1 cellular context compared by ENCODE assay signal in genomic region chr2:114006460-114006859, GRCh38.
TF ChIP-seq lines count a peak whose summit lies in the region.

No MANE protein-coding gene starts in this region.

TF ChIP-seq in HepG2, 621 proteins besides CTCF, POLR2A, EP300 and RAD21 (continued from another document and continues in another):
- TF ChIP-seq SMYD3 (CRISPR knock-in tag; IDR thresholded peaks at IDR 0.05) (no peak), GTF3A (CRISPR knock-in tag; conservative IDR thresholded peaks at IDR 0.05) (no peak), SALL2 (CRISPR knock-in tag; IDR thresholded peaks at IDR 0.05) (no peak), MEIS2 (CRISPR knock-in tag; IDR thresholded peaks at IDR 0.05) (peak; percentile 100), THAP11 (CRISPR knock-in tag; IDR thresholded peaks at IDR 0.05) (peak; percentile 47), ZNF138 (CRISPR knock-in tag; IDR thresholded peaks at IDR 0.05; ENCODE audit: low read depth) (no peak), GFI1 (CRISPR knock-in tag; IDR thresholded peaks at IDR 0.05; ENCODE audit: borderline replicate concordance) (no peak), JARID2 (CRISPR knock-in tag; IDR thresholded peaks at IDR 0.05; ENCODE audit: insufficient replicate concordance) (no peak), PHB2 (IDR thresholded peaks at IDR 0.05; ENCODE audit: partially characterized antibody) (no peak), RFXANK (CRISPR knock-in tag; IDR thresholded peaks at IDR 0.05) (no peak), ZFP91 (CRISPR knock-in tag; IDR thresholded peaks at IDR 0.05; ENCODE audit: borderline replicate concordance) (no peak), CEBPG (CRISPR knock-in tag; IDR thresholded peaks at IDR 0.05) (peak; percentile 34; the same call in 1 of the 2 replicates), FOSL2 (CRISPR knock-in tag; IDR thresholded peaks at IDR 0.05) (peak; percentile 63), AKNA (CRISPR knock-in tag; IDR thresholded peaks at IDR 0.05; ENCODE audit: borderline replicate concordance) (no peak), KDM3A (CRISPR knock-in tag; IDR thresholded peaks at IDR 0.05; ENCODE audit: low read depth) (0 out of 2 replicates have a peak, but pooled peaks have one; percentile 35), ZNF775 (CRISPR knock-in tag; IDR thresholded peaks at IDR 0.05; ENCODE audit: borderline replicate concordance) (no peak), ZMYM3 (CRISPR knock-in tag; IDR thresholded peaks at IDR 0.05) (peak; percentile 29; the same call in 1 of the 2 replicates), KLF6 (CRISPR knock-in tag; IDR thresholded peaks at IDR 0.05) (no peak), ZNF513 (CRISPR knock-in tag; conservative IDR thresholded peaks at IDR 0.05) (no peak), ARNT (IDR thresholded peaks at IDR 0.05) (no peak), HBP1 (CRISPR knock-in tag; IDR thresholded peaks at IDR 0.05; ENCODE audit: low read depth) (no peak), FOXM1 (CRISPR knock-in tag; IDR thresholded peaks at IDR 0.05) (no peak), PATZ1 (CRISPR knock-in tag; IDR thresholded peaks at IDR 0.05) (peak; percentile 40; the same call in 1 of the 2 replicates), ELF4 (CRISPR knock-in tag; IDR thresholded peaks at IDR 0.05; ENCODE audit: borderline replicate concordance) (no peak), ZGPAT (CRISPR knock-in tag; IDR thresholded peaks at IDR 0.05) (peak; percentile 69), ZNF18 (CRISPR knock-in tag; IDR thresholded peaks at IDR 0.05; ENCODE audit: insufficient replicate concordance) (no peak), ZNF350 (CRISPR knock-in tag; IDR thresholded peaks at IDR 0.05; ENCODE audit: borderline replicate concordance, low read depth) (no peak), MEIS1 (CRISPR knock-in tag; IDR thresholded peaks at IDR 0.05; ENCODE audit: borderline replicate concordance) (peak; percentile 100), PITX1 (CRISPR knock-in tag; IDR thresholded peaks at IDR 0.05) (0 out of 2 replicates have a peak, but pooled peaks have one; percentile 19), ZSCAN29 (CRISPR knock-in tag; conservative IDR thresholded peaks at IDR 0.05) (0 out of 2 replicates have a peak, but pooled peaks have one; percentile 40), ARNT2 (CRISPR knock-in tag; IDR thresholded peaks at IDR 0.05; ENCODE audit: low read depth) (no peak), ARHGAP35 (CRISPR knock-in tag; IDR thresholded peaks at IDR 0.05; ENCODE audit: borderline replicate concordance) (no peak), NFE2 (CRISPR knock-in tag; IDR thresholded peaks at IDR 0.05) (no peak), RARG (CRISPR knock-in tag; IDR thresholded peaks at IDR 0.05; ENCODE audit: low read depth) (no peak), ZSCAN20 (CRISPR knock-in tag; IDR thresholded peaks at IDR 0.05; ENCODE audit: borderline replicate concordance) (no peak), NFIC (IDR thresholded peaks at IDR 0.05; ENCODE audit: low read length) (0 out of 2 replicates have a peak, but pooled peaks have one; percentile 64), HNRNPLL (IDR thresholded peaks at IDR 0.05; ENCODE audit: low read depth, low read length, poor library complexity, severe bottlenecking) (no peak), ZNF160 (CRISPR knock-in tag; IDR thresholded peaks at IDR 0.05) (no peak), ZNF639 (CRISPR knock-in tag; conservative IDR thresholded peaks at IDR 0.05) (no peak), ZNF788 (CRISPR knock-in tag; IDR thresholded peaks at IDR 0.05; ENCODE audit: borderline replicate concordance) (no peak), ZNF33A (CRISPR knock-in tag; IDR thresholded peaks at IDR 0.05; ENCODE audit: borderline replicate concordance) (no peak), SNAPC5 (CRISPR knock-in tag; IDR thresholded peaks at IDR 0.05; ENCODE audit: borderline replicate concordance) (no peak), ZSCAN5A (CRISPR knock-in tag; IDR thresholded peaks at IDR 0.05; ENCODE audit: borderline replicate concordance) (no peak), BRD4 (CRISPR knock-in tag; IDR thresholded peaks at IDR 0.05) (no peak), ZNF460 (CRISPR knock-in tag; IDR thresholded peaks at IDR 0.05; ENCODE audit: borderline replicate concordance) (no peak)
